Comparison of ENCODE assay signal across 12 cellular contexts in the genomic region with DNA sequence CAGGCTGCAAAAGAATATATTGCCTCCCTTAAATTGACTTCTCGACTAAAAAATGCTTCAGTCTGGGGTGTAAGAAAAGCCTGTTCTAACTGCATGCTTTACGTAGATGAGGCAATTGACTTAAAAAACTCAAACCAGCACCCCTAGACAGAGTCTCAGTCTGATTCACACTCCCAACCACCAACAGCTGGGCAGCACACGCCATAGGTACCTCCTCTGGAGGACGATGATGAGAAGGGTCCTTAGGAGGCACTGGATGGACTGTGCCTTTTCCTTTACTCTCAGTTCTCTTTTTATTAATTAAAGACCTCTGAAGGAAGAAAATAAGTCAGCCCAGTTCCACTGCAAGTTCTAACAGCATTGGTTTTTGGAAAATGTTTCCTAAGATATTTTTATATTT.
DNase-seq lines count a peak whose midpoint lies in the region; ATAC-seq and TF ChIP-seq lines count a peak whose summit lies in the region.
"Had no signal": no experiment of that assay in that cellular context is flagged by ENCODE, and none has a peak within 500 bp of the region (broad histone marks: within the 10 kb centered on the region; RNA-seq: fewer than 3 reads in every experiment).

No MANE protein-coding gene starts in this region.

- H2BK120ac ChIP-seq in mesendoderm (ENCODE audit: low read depth, low read length): no peak overlapping the region

- 0 out of 2 replicates have a peak overlapping the region, but pooled peaks have one; percentile 7 for H2AFZ ChIP-seq in Karpas-422 (ENCODE audit: low read length)

- H3K4me2 ChIP-seq in Karpas-422 (ENCODE audit: low read depth, low read length, poor library complexity, severe bottlenecking) (peak overlapping the region; percentile 94), mesendoderm (ENCODE audit: low read length) (no peak overlapping the region)

- H3K79me1 ChIP-seq in mesendoderm (ENCODE audit: low read length): no peaks in the 10 kb centered on the region

- no peak overlapping the region for H2AK5ac ChIP-seq in mesendoderm (ENCODE audit: low read length)

- peaks cover 8% of the 10 kb centered on the region; the same call in 1 of the 2 replicates for H3K79me2 ChIP-seq in Karpas-422 (ENCODE audit: low read length)
- H3K79me2 ChIP-seq in mesendoderm (ENCODE audit: control insufficient read depth, insufficient read depth, low read length): no peaks in the 10 kb centered on the region

- peaks cover 7% of the 10 kb centered on the region; the same call in 1 of the 2 replicates for H3K36me3 ChIP-seq in Karpas-422 (ENCODE audit: insufficient read depth, low read length)
- no peaks in the 10 kb centered on the region for H3K36me3 ChIP-seq in mesendoderm (ENCODE audit: control insufficient read depth, insufficient read depth, low read length)
- H3K36me3 ChIP-seq: colonic mucosa, esophagus muscularis mucosa had no signal

- peak overlapping the region; percentile 97 for H3K27ac ChIP-seq in Karpas-422 (ENCODE audit: low read length)
- no peak overlapping the region for H3K27ac ChIP-seq in mesendoderm (ENCODE audit: low read depth, low read length)
- H3K27ac ChIP-seq: colonic mucosa, esophagus muscularis mucosa had no signal

- no peak overlapping the region for H4K8ac ChIP-seq in mesendoderm (ENCODE audit: low read depth, low read length)

- DNase-seq in Karpas-422 (peak; percentile 85), mesendoderm (no peak), NCI-H2107 (lab: John Stamatoyannopoulos, UW) (no peak)
- DNase-seq in stimulated activated CD4-positive, alpha-beta T cell treated with anti-CD3 and anti-CD28 coated beads, Interleukin-2, amount 100 ng/mL, for 24 hours: no peak
- DNase-seq in NK-92 treated with Interleukin-12 subunit alpha and Interleukin-12 subunit beta, amount 100 ng/mL, for 24 hours (lab: John Stamatoyannopoulos, UW): no peak
- DNase-seq: activated naive CD8-positive, alpha-beta T cell treated with anti-CD3 and anti-CD28 coated beads for 36 hours; colonic mucosa; NCI-H2171 had no signal

- no peaks in the 10 kb centered on the region for H4K20me1 ChIP-seq in Karpas-422 (ENCODE audit: insufficient read depth, low read depth, low read length)

- H3K4me1 ChIP-seq in Karpas-422 (ENCODE audit: low read length): peaks cover 58% of the 10 kb centered on the region
- peaks cover 3% of the 10 kb centered on the region for H3K4me1 ChIP-seq in mesendoderm (ENCODE audit: control insufficient read depth, low read depth, low read length)
- H3K4me1 ChIP-seq: colonic mucosa had no signal

- H3K27me3 ChIP-seq in Karpas-422 (ENCODE audit: low read length) (no peaks in the 10 kb centered on the region), mesendoderm (ENCODE audit: insufficient read depth, low read length, poor library complexity) (no peaks in the 10 kb centered on the region)
- H3K27me3 ChIP-seq: colonic mucosa, esophagus muscularis mucosa had no signal

- H3K9me2 ChIP-seq in Karpas-422 (replicated peaks; ENCODE audit: insufficient read depth, low read length): no peaks in the 10 kb centered on the region

- H3K56ac ChIP-seq in mesendoderm (ENCODE audit: low read length): no peak overlapping the region

- H3K9ac ChIP-seq in Karpas-422 (ENCODE audit: low read length) (peak overlapping the region; percentile 71), mesendoderm (ENCODE audit: low read length) (no peak overlapping the region)

- H3K4me3 ChIP-seq in Karpas-422 (ENCODE audit: low read length) (peak overlapping the region; percentile 74), mesendoderm (ENCODE audit: low read length) (no peak overlapping the region)
- H3K4me3 ChIP-seq: colonic mucosa, esophagus muscularis mucosa had no signal

- no CpG with 5 or more reads among the region's 4 CpGs for WGBS in mesendoderm (ENCODE audit: extremely low coverage, insufficient coverage, low lambda C conversion rate)

- H3K4ac ChIP-seq in mesendoderm (ENCODE audit: low read depth, low read length): no peak overlapping the region

- no peak overlapping the region for H2BK5ac ChIP-seq in mesendoderm (ENCODE audit: low read length)

- H3K23ac ChIP-seq in mesendoderm (ENCODE audit: low read length): no peak overlapping the region

- H4K5ac ChIP-seq in mesendoderm (ENCODE audit: low read length): no peak overlapping the region

- ATAC-seq in GM18505 (IDR thresholded peaks at IDR 0.05; ENCODE audit: unreplicated experiment) (peak; percentile 29), GM19467 (IDR thresholded peaks at IDR 0.05; ENCODE audit: unreplicated experiment) (peak; percentile 38), HG02885 (IDR thresholded peaks at IDR 0.05; ENCODE audit: poor library complexity, unreplicated experiment) (peak; percentile 57)

- no peak for TF ChIP-seq POLR2A in GM18505 (IDR thresholded peaks at IDR 0.05; ENCODE audit: borderline replicate concordance, extremely low read depth, insufficient read depth, insufficient read length)

- no peaks in the 10 kb centered on the region for H3K9me3 ChIP-seq in Karpas-422 (ENCODE audit: low read length)
- H3K9me3 ChIP-seq: colonic mucosa, esophagus muscularis mucosa had no signal

- H2BK15ac ChIP-seq in mesendoderm (replicated peaks; ENCODE audit: low read depth): no peak overlapping the region

- H3K18ac ChIP-seq in mesendoderm (ENCODE audit: low read length): no peak overlapping the region
